In genomic region chr22:20145832-20146223, GRCh38 we compare ENCODE assay signal across 1 cellular context.
A peak's percentile ranks its signal among the peaks of the same experiment; 100 is the strongest.
TF ChIP-seq lines count a peak whose summit lies in the region.

No MANE protein-coding gene starts in this region.

TF ChIP-seq in K562, 482 proteins besides CTCF, POLR2A, EP300 and RAD21 (continued from another document and continues in another):
- TF ChIP-seq CHD7 (IDR thresholded peaks at IDR 0.05; ENCODE audit: low read depth, low read length) (no peak), LARP7 (IDR thresholded peaks at IDR 0.05) (no peak), KDM1A (IDR thresholded peaks at IDR 0.05) (no peak), DMBX1 (CRISPR knock-in tag; IDR thresholded peaks at IDR 0.05; ENCODE audit: borderline replicate concordance) (no peak), ETV5 (CRISPR knock-in tag; IDR thresholded peaks at IDR 0.05; ENCODE audit: low read depth) (no peak), NRF1 (conservative IDR thresholded peaks at IDR 0.05 in 1 of 2, IDR thresholded peaks at IDR 0.05 in 1 of 2) (no peak), U2AF2 (optimal IDR thresholded peaks at IDR 0.05; ENCODE audit: low read depth, low read length) (no peak), ZNF384 (IDR thresholded peaks at IDR 0.05; ENCODE audit: low read depth, low read length) (no peak), ZNF121 (CRISPR knock-in tag; conservative IDR thresholded peaks at IDR 0.05) (no peak), NFE2 (IDR thresholded peaks at IDR 0.05; ENCODE audit: low read depth) (no peak), DPF2 (IDR thresholded peaks at IDR 0.05) (no peak), ZNF778 (CRISPR knock-in tag; IDR thresholded peaks at IDR 0.05) (no peak), ZNF197 (CRISPR knock-in tag; IDR thresholded peaks at IDR 0.05; ENCODE audit: low read depth) (no peak), RBM14 (IDR thresholded peaks at IDR 0.05; ENCODE audit: borderline replicate concordance, insufficient read depth, low read depth, low read length) (peak; percentile 42; the same call in 1 of the 2 replicates), HMBOX1 (IDR thresholded peaks at IDR 0.05) (no peak), ZNF561 (CRISPR knock-in tag; conservative IDR thresholded peaks at IDR 0.05) (no peak), TAF15 (IDR thresholded peaks at IDR 0.05; ENCODE audit: low read depth, low read length) (no peak), GMEB1 (CRISPR knock-in tag; IDR thresholded peaks at IDR 0.05) (no peak), DDX20 (tag; IDR thresholded peaks at IDR 0.05; ENCODE audit: low read depth) (no peak), TFAP4 (CRISPR knock-in tag; IDR thresholded peaks at IDR 0.05; ENCODE audit: borderline replicate concordance) (peak; percentile 20; the same call in 1 of the 2 replicates), ZNF511 (CRISPR knock-in tag; IDR thresholded peaks at IDR 0.05) (no peak), ZNF354B (CRISPR knock-in tag; IDR thresholded peaks at IDR 0.05) (no peak), PRMT5 (CRISPR knock-in tag; IDR thresholded peaks at IDR 0.05) (0 out of 2 replicates have a peak, but pooled peaks have one; percentile 56), GABPA (tag; conservative IDR thresholded peaks at IDR 0.05; ENCODE audit: low read depth) (no peak), HMGXB4 (CRISPR knock-in tag; IDR thresholded peaks at IDR 0.05) (no peak), ZNF592 (IDR thresholded peaks at IDR 0.05) (no peak), ELK3 (CRISPR knock-in tag; IDR thresholded peaks at IDR 0.05) (no peak), SMARCA5 (IDR thresholded peaks at IDR 0.05) (no peak), UBTF (IDR thresholded peaks at IDR 0.05; ENCODE audit: borderline replicate concordance in 1 of 2, low read depth in 2 of 2, low read length in 2 of 2) (no peak), TRIM28 (IDR thresholded peaks at IDR 0.05) (no peak), CBFB (CRISPR knock-in tag; IDR thresholded peaks at IDR 0.05) (0 out of 2 replicates have a peak, but pooled peaks have one; percentile 5), MCM3 (IDR thresholded peaks at IDR 0.05) (no peak), ZBTB1 (CRISPR knock-in tag; IDR thresholded peaks at IDR 0.05; ENCODE audit: borderline replicate concordance, low read depth) (no peak)
